ENCODE assay signal across 8 cellular contexts in the genomic region with DNA sequence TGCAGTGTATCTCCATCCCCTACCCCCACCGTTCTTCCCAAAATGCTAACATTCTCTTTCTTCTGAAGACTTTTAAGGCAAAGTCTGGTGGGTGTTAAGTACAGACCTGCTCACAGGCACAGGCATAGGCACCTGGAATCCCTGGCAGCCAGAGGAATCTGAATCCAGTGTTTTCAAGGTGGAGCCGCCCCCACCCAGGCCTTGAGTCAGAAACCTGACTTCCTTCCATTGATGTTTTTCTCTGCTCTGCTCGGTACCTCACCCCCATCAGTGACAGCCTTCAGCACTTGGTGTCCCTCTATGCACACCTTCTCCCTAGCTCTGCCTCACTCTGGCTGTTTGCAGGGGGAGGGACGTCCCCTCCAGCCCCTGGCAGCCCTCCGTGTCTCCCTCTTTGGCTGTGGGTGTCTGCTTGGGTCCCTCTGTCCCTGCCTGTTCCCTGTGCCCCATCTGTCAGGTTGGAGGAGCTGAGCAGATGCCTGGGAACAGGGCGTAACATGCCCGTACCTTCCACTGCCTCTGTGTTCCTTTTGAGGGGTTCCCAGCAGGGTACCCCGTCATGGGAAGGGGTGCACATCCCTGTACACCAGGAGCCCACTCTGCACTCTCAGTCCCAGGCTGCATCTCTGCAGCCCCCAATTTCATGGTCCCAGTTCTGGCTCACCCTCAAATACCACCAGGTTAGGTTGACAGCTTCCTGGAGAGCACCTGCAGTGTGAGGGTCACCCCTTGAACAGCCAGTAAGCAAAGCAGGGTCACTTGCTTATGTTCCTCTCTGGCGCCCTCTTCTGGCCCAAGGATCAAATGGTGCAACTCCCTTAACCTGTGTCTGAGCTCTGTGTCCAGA. TPM values are rescaled to one million over a fixed set of nuclear protein-coding genes. Genes with fewer than 3 reads are reported as not detected.
DNase-seq lines count a peak whose midpoint lies in the region; ATAC-seq and TF ChIP-seq lines count a peak whose summit lies in the region.

No MANE protein-coding gene starts in this region.

- H3K9me3 ChIP-seq in SU-DHL-6 (ENCODE audit: insufficient read depth, low read length), result no peaks in the 10 kb centered on the region

- no peaks in the 10 kb centered on the region for H3K27me3 ChIP-seq in SU-DHL-6 (ENCODE audit: low read length)

- no peaks in the 10 kb centered on the region for H3K9me3 Mint-ChIP-seq in activated naive CD4-positive, alpha-beta T cell treated with anti-CD3 and anti-CD28 coated beads, Interleukin-2, amount 50 U/mL, for 72 hours

- no peak overlapping the region for H3K4me3 ChIP-seq in SU-DHL-6 (ENCODE audit: insufficient read depth, low read length, poor library complexity, severe bottlenecking)

- H3K36me3 Mint-ChIP-seq in activated naive CD4-positive, alpha-beta T cell treated with anti-CD3 and anti-CD28 coated beads, Interleukin-2, amount 50 U/mL, for 72 hours, result peaks cover 0 to 8% of the 10 kb centered on the region in 2 donors

- no peak overlapping the region for H3K27ac ChIP-seq in SU-DHL-6 (ENCODE audit: low read depth, low read length)

- peak; percentile 75 to 76 for ATAC-seq in activated naive CD4-positive, alpha-beta T cell treated with anti-CD3 and anti-CD28 coated beads, Interleukin-2, amount 50 U/mL, for 72 hours
- ATAC-seq in Right ventricle myocardium superior (ENCODE audit: poor library complexity), result peak; percentile 53
- no peak for ATAC-seq in GM19395 (IDR thresholded peaks at IDR 0.05; ENCODE audit: unreplicated experiment)

- TF ChIP-seq CTCF in SU-DHL-6 (IDR thresholded peaks at IDR 0.05; ENCODE audit: insufficient read depth, low read length, poor library complexity, severe bottlenecking), result peak; percentile 90

- no peaks in the 10 kb centered on the region for H3F3A ChIP-seq in SU-DHL-6 (ENCODE audit: insufficient read depth)

- H3K9ac ChIP-seq in SU-DHL-6 (ENCODE audit: low read length), result no peak overlapping the region

- H3K36me3 ChIP-seq in SU-DHL-6 (ENCODE audit: low read length), result no peaks in the 10 kb centered on the region

- H3K79me2 ChIP-seq in SU-DHL-6 (ENCODE audit: insufficient read depth, low read length), result no peaks in the 10 kb centered on the region

- H4K20me1 ChIP-seq in SU-DHL-6 (ENCODE audit: low read depth, low read length), result no peaks in the 10 kb centered on the region

- no peaks in the 10 kb centered on the region for H3K9me2 ChIP-seq in SU-DHL-6 (replicated peaks; ENCODE audit: insufficient read depth, low read length)

- H3K4me2 ChIP-seq in SU-DHL-6 (ENCODE audit: low read depth, low read length, poor library complexity, severe bottlenecking), result no peak overlapping the region

- DNase-seq in NCI-H187 (lab: John Stamatoyannopoulos, UW) (peak; percentile 12 to 49), NCI-H187 treated with DMSO at 0.1 percent for 48 hours (lab: John Stamatoyannopoulos, UW) (no peak), MV-4-11 (lab: John Stamatoyannopoulos, UW) (peak; percentile 61), Right ventricle myocardium superior (peak; percentile 76), pulmonary artery endothelial cell (ENCODE audit: low read depth, low spot score) (peak; percentile 47)
- peak in 1 of 2 donors; percentile 86 for DNase-seq in activated naive CD4-positive, alpha-beta T cell treated with anti-CD3 and anti-CD28 coated beads, Interleukin-2, amount 50 U/mL, for 72 hours (ENCODE audit: low spot score in 2 of 2)

- no peak overlapping the region for H2AFZ ChIP-seq in SU-DHL-6 (ENCODE audit: low read depth, low read length, severe bottlenecking)

- intact Hi-C loops in Right ventricle myocardium superior (cut with DNase I), result loop anchor here (5.0 to 10.0 kb wide), 3 partner anchors 112 to 359 kb away; no protein-coding TSS in a partner anchor

- peak overlapping the region; percentile 25 to 44 for H3K27ac Mint-ChIP-seq in activated naive CD4-positive, alpha-beta T cell treated with anti-CD3 and anti-CD28 coated beads, Interleukin-2, amount 50 U/mL, for 72 hours

RNA-seq across cellular contexts. Expression of a gene that starts 6.7 kb away (rescaled TPM):
- total RNA-seq in activated naive CD4-positive, alpha-beta T cell treated with anti-CD3 and anti-CD28 coated beads, Interleukin-2, amount 50 U/mL, for 72 hours, result 10 to 100 TPM; 16.6 to 25.1 TPM
- total RNA-seq in Right ventricle myocardium superior, result 20.3 TPM
- 12.2 and 12.9 TPM in 2 replicates for total RNA-seq in pulmonary artery endothelial cell

RNA-seq across cellular contexts. Expression of a gene that starts 7.1 kb away (rescaled TPM):
- total RNA-seq in activated naive CD4-positive, alpha-beta T cell treated with anti-CD3 and anti-CD28 coated beads, Interleukin-2, amount 50 U/mL, for 72 hours, result 10 to 100 TPM; 38.1 to 41.0 TPM
- 62.1 TPM for total RNA-seq in Right ventricle myocardium superior
- total RNA-seq in pulmonary artery endothelial cell, result 25.6 and 34.3 TPM in 2 replicates

RNA-seq across cellular contexts. Expression of a gene that starts 8.9 kb away (rescaled TPM):
- under 1 TPM; 0.47 to 0.93 TPM for total RNA-seq in activated naive CD4-positive, alpha-beta T cell treated with anti-CD3 and anti-CD28 coated beads, Interleukin-2, amount 50 U/mL, for 72 hours
- total RNA-seq in Right ventricle myocardium superior (0.27 TPM), pulmonary artery endothelial cell (0.07 TPM in 2 replicates)
